In the genomic region with DNA sequence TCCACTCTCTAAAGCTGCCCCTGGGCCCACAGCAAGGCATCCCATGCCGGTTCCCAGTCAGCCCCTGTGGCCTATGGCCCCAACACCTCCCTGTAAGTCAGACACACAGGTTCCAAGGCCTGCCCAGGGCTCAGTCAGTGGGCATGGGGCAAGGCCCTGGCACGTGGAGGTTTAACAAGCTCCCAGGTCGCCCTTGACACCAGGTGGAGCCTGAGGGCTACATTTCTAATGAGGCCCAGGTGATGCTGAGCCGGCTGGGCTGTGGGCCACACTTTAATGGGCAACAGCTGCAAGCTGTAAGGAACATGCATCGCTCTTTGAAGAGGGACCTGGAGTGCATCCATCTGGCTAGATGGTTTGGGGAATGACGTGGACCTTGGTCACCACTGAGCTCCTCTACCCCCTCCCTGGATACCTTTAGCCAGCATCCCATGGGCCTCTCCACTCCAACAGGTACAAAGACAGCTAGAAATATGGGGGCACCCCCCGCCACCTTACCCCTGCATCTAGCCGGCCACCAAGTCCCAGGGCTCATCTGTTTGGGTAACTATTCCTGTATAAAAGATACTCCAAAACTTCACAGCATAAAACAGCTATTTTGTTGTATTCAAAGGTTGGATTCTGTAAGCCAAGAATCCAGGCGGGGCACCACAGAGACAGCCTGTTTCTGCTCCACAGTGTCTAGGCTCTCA, we compare ENCODE assay signal across 14 cellular contexts.
DNase-seq lines count a peak whose midpoint lies in the region; ATAC-seq lines count a peak whose summit lies in the region.
"Had no signal": no experiment of that assay in that cellular context is flagged by ENCODE, and none has a peak within 500 bp of the region (broad histone marks: within the 10 kb centered on the region; RNA-seq: fewer than 3 reads in every experiment).

No MANE protein-coding gene starts in this region.

- CTCF ChIA-PET in activated naive CD4-positive, alpha-beta T cell treated with anti-CD3 and anti-CD28 coated beads for 36 hours (lab: Charles Lee) = interaction anchor here (1.1 to 1.2 kb wide), 2 partner anchors 103 to 301 kb away, joined by 3 read pairs; no protein-coding TSS in a partner anchor

- no peak overlapping the region for H3K27ac Mint-ChIP-seq in activated naive CD4-positive, alpha-beta T cell treated with anti-CD3 and anti-CD28 coated beads for 36 hours
- H3K27ac Mint-ChIP-seq: activated naive CD4-positive, alpha-beta T cell treated with anti-CD3 and anti-CD28 coated beads, Interleukin-2, amount 10 ng/mL, durations not matched to agents 7 days and 5 days; CD4-positive, CD25-positive, alpha-beta regulatory T cell; HFFc6; immature natural killer cell had no signal

- no peaks in the 10 kb centered on the region for H3K36me3 Mint-ChIP-seq in activated naive CD4-positive, alpha-beta T cell treated with anti-CD3 and anti-CD28 coated beads for 36 hours (ENCODE audit: low read depth)
- H3K36me3 Mint-ChIP-seq: activated naive CD4-positive, alpha-beta T cell treated with anti-CD3 and anti-CD28 coated beads, Interleukin-2, amount 10 ng/mL, durations not matched to agents 7 days and 5 days; CD4-positive, CD25-positive, alpha-beta regulatory T cell; immature natural killer cell had no signal

- no peak for ATAC-seq in sciatic nerve
- ATAC-seq in HG03097 (IDR thresholded peaks at IDR 0.05; ENCODE audit: low FRiP score, unreplicated experiment) = no peak

- intact Hi-C loops in activated naive CD4-positive, alpha-beta T cell treated with anti-CD3 and anti-CD28 coated beads for 36 hours (cut with micrococcal nuclease) = no loop called here
- intact Hi-C loops in sciatic nerve (cut with DNase I) = no loop called here

- H3K9me3 Mint-ChIP-seq in activated naive CD4-positive, alpha-beta T cell treated with anti-CD3 and anti-CD28 coated beads for 36 hours = peaks cover 9% of the 10 kb centered on the region
- H3K9me3 Mint-ChIP-seq: immature natural killer cell had no signal

- peak; percentile 17 for DNase-seq in activated naive CD4-positive, alpha-beta T cell treated with anti-CD3 and anti-CD28 coated beads for 36 hours
- DNase-seq in activated naive CD4-positive, alpha-beta T cell treated with anti-CD3 and anti-CD28 coated beads, Interleukin-2, amount 50 U/mL, for 16 hours = no peak
- DNase-seq in NCI-H2081 (lab: John Stamatoyannopoulos, UW) (peak; percentile 62 to 73), cerebellum (ENCODE audit: low spot score) (peak; percentile 30), sciatic nerve (ENCODE audit: low spot score) (peak; percentile 36), NK-92 (lab: John Stamatoyannopoulos, UW; ENCODE audit: unreplicated experiment) (no peak), CD1c-positive myeloid dendritic cell (ENCODE audit: extremely low spot score) (no peak)
- DNase-seq: activated naive CD4-positive, alpha-beta T cell treated with anti-CD3 and anti-CD28 coated beads, Interleukin-2, amount 10 ng/mL, durations not matched to agents 7 days and 5 days; effector CD8-positive, alpha-beta T cell; HFFc6; immature natural killer cell; tibial artery had no signal

- H3K4me1 Mint-ChIP-seq in activated naive CD4-positive, alpha-beta T cell treated with anti-CD3 and anti-CD28 coated beads for 36 hours (ENCODE audit: low read depth) = no peaks in the 10 kb centered on the region
- H3K4me1 Mint-ChIP-seq: activated naive CD4-positive, alpha-beta T cell treated with anti-CD3 and anti-CD28 coated beads, Interleukin-2, amount 10 ng/mL, durations not matched to agents 7 days and 5 days; immature natural killer cell had no signal

- no peak overlapping the region for H3K4me3 Mint-ChIP-seq in activated naive CD4-positive, alpha-beta T cell treated with anti-CD3 and anti-CD28 coated beads for 36 hours
- H3K4me3 Mint-ChIP-seq: activated naive CD4-positive, alpha-beta T cell treated with anti-CD3 and anti-CD28 coated beads, Interleukin-2, amount 10 ng/mL, durations not matched to agents 7 days and 5 days; CD4-positive, CD25-positive, alpha-beta regulatory T cell; HFFc6; immature natural killer cell had no signal

- no peaks in the 10 kb centered on the region for H3K27me3 Mint-ChIP-seq in activated naive CD4-positive, alpha-beta T cell treated with anti-CD3 and anti-CD28 coated beads for 36 hours (ENCODE audit: low read depth)
- H3K27me3 Mint-ChIP-seq: CD4-positive, CD25-positive, alpha-beta regulatory T cell had no signal

Comparison
In these comparisons a context has a peak if more than half of its experiments do, and no peak if none do; other contexts are left out.
1. DNase-seq: peak in activated naive CD4-positive, alpha-beta T cell treated with anti-CD3 and anti-CD28 coated beads for 36 hours (single experiment), NCI-H2081 (2 of 2), cerebellum (single experiment) and sciatic nerve (single experiment); none in activated naive CD4-positive, alpha-beta T cell treated with anti-CD3 and anti-CD28 coated beads, Interleukin-2, amount 50 U/mL, for 16 hours (single experiment), NK-92 (single experiment) and CD1c-positive myeloid dendritic cell (single experiment).